In the genomic region with DNA sequence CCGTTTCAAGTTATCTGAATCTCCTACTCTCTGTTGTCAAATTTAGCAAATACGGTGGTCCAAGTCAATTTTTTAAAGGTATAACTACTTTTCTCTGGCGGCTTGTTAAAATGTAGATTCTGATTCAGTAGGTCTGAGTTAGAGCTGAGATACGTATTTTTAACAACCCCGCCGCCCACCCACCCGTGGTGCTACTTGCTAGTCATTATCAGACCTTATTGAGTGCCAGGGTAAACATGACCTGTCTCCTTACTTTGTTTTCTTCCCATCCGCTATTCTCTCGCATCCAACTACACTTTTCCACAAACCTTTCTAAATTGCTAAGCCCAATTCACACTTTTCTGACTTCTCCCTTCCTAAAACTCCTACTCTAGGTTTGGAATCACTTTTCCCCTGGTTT, we compare ENCODE assay signal across 8 cellular contexts. TPM values are rescaled to one million over a fixed set of nuclear protein-coding genes. Genes with fewer than 3 reads are reported as not detected.
DNase-seq lines count a peak whose midpoint lies in the region; ATAC-seq and TF ChIP-seq lines count a peak whose summit lies in the region.

No MANE protein-coding gene starts in this region.

- H3K36me3 ChIP-seq in SJCRH30 (peaks cover 2% of the 10 kb centered on the region; the same call in 1 of the 2 replicates), psoas muscle (ENCODE audit: insufficient read depth in 1 of 2, low read depth in 1 of 2) (peaks cover 0 to 7% of the 10 kb centered on the region in 2 donors)

- H3K4me1 ChIP-seq in SJCRH30 (no peaks in the 10 kb centered on the region), psoas muscle (peaks cover 20% of the 10 kb centered on the region)

- peak in 1 of 2 experiments; percentile 16 for DNase-seq in SJCRH30
- DNase-seq in endothelial cell (ENCODE audit: low spot score) = no peak
- no peak for DNase-seq in psoas muscle
- DNase-seq in SW480 (ENCODE audit: low spot score) = no peak
- DNase-seq in SIG-M5 treated with dmso at 0.1 percent for 504 hours (lab: John Stamatoyannopoulos, UW; ENCODE audit: unreplicated experiment) = no peak

- H3K9me3 Mint-ChIP-seq in endothelial cell (ENCODE audit: unreplicated experiment) = no peaks in the 10 kb centered on the region

- H3K4me3 ChIP-seq in GM12875 (ENCODE audit: low read depth, low read length) (peak overlapping the region; percentile 84), SJCRH30 (peak overlapping the region; percentile 90), psoas muscle (peak overlapping the region; percentile 96)

- H3K27ac ChIP-seq in SJCRH30 (peak overlapping the region; percentile 95), psoas muscle (peak overlapping the region; percentile 95)

- H3K27ac Mint-ChIP-seq in endothelial cell (ENCODE audit: unreplicated experiment) = peak overlapping the region; percentile 97

- peaks cover 13% of the 10 kb centered on the region for H3K27me3 Mint-ChIP-seq in endothelial cell (ENCODE audit: unreplicated experiment)

- H3K27me3 ChIP-seq in SJCRH30 (no peaks in the 10 kb centered on the region), psoas muscle (ENCODE audit: insufficient read depth in 3 of 3, low read length in 2 of 3) (no peaks in the 10 kb centered on the region)

- H3K4me3 Mint-ChIP-seq in endothelial cell (ENCODE audit: unreplicated experiment) = peak overlapping the region; percentile 93

- TF ChIP-seq CTCF in GM12875 (IDR thresholded peaks at IDR 0.05; ENCODE audit: borderline replicate concordance, insufficient read depth, low read depth, low read length) (no peak), endothelial cell (IDR thresholded peaks at IDR 0.05; ENCODE audit: unreplicated experiment) (no peak), psoas muscle (IDR thresholded peaks at IDR 0.05) (no peak)

- H3K36me3 Mint-ChIP-seq in endothelial cell (ENCODE audit: low read depth, unreplicated experiment) = peaks cover 15% of the 10 kb centered on the region

- 0 to 1% (median 1%) methylated on average over 9 of the region's 9 CpGs for WGBS in psoas muscle, 3 donors

- ATAC-seq in psoas muscle = no peak
- ATAC-seq in HG02981 (IDR thresholded peaks at IDR 0.05; ENCODE audit: unreplicated experiment) = no peak
- no peak for ATAC-seq in HG03571 (IDR thresholded peaks at IDR 0.05; ENCODE audit: unreplicated experiment)

- no peaks in the 10 kb centered on the region for H3K9me3 ChIP-seq in SJCRH30 (replicated peaks)
- no peaks in the 10 kb centered on the region for H3K9me3 ChIP-seq in psoas muscle

- intact Hi-C loops in psoas muscle (cut with DNase I) = loop anchor here (2.0 to 5.0 kb wide), 2 partner anchors 55 to 57 kb away; a partner anchor contains a TSS

- peaks cover 29% of the 10 kb centered on the region for H3K4me1 Mint-ChIP-seq in endothelial cell (ENCODE audit: unreplicated experiment)

RNA-seq across cellular contexts. Expression of a gene that starts 0.7 kb away (rescaled TPM):
- total RNA-seq in SJCRH30 (2014; rRNA removed; shearing (Covaris generic)) = 31.0 and 32.3 TPM in 2 replicates
- 46.2 TPM for total RNA-seq in endothelial cell (ENCODE audit: unreplicated experiment)
- 10 to 100 TPM; 42.8 to 91.7 (median 66.0) TPM for total RNA-seq in psoas muscle
- polyA plus RNA-seq in psoas muscle = 10 to 100 TPM; 42.3 to 63.7 (median 49.7) TPM

RNA-seq across cellular contexts. Expression of a gene that starts 8.5 kb away (rescaled TPM):
- 4.9 and 6.0 TPM in 2 replicates for total RNA-seq in SJCRH30 (2014; rRNA removed; shearing (Covaris generic))
- total RNA-seq in endothelial cell (ENCODE audit: unreplicated experiment) = 6.5 TPM
- 10 to 100 TPM in 1 of 4 donors, 1 to 10 TPM in 3; 7.7 to 11.5 (median 8.1) TPM for total RNA-seq in psoas muscle
- polyA plus RNA-seq in psoas muscle = 10 to 100 TPM in 1 of 3 donors, 1 to 10 TPM in 2; 3.1 to 14.2 (median 6.6) TPM

RNA-seq across cellular contexts. Expression of a gene that starts 55.1 kb away (rescaled TPM):
- total RNA-seq in SJCRH30 (2014; rRNA removed; shearing (Covaris generic)) = 16.6 and 17.1 TPM in 2 replicates
- total RNA-seq in endothelial cell (ENCODE audit: unreplicated experiment) (10.1 TPM), psoas muscle (1 to 10 TPM; 4.7 to 8.8 (median 6.1) TPM)
- 1 to 10 TPM; 5.9 to 8.4 (median 7.8) TPM for polyA plus RNA-seq in psoas muscle

RNA-seq across cellular contexts. Expression of a gene that starts 57.7 kb away (rescaled TPM):
- not detected in 2 replicates for total RNA-seq in SJCRH30 (2014; rRNA removed; shearing (Covaris generic))
- not detected for total RNA-seq in endothelial cell (ENCODE audit: unreplicated experiment)
- total RNA-seq in psoas muscle = not detected
- polyA plus RNA-seq in psoas muscle = under 1 TPM in 1 of 3 donors, not detected in 2; 0.01 TPM
